ENCODE assay signal across 13 cellular contexts in genomic region chr13:113013878-113014751, GRCh38.
"Had no signal": no experiment of that assay in that cellular context is flagged by ENCODE, and none has a peak within 500 bp of the region (broad histone marks: within the 10 kb centered on the region; RNA-seq: fewer than 3 reads in every experiment).

No MANE protein-coding gene starts in this region.

- H3K36me3 ChIP-seq: brain microvascular endothelial cell, neutrophil, sigmoid colon had no signal

- FAIRE-seq: endometrium, frontal cortex, kidney had no signal

- H3K27me3 ChIP-seq: brain microvascular endothelial cell had no signal

- DNase-seq: activated CD4-positive, alpha-beta memory T cell treated with anti-CD3 and anti-CD28 coated beads for 36 hours; activated CD4-positive, alpha-beta T cell treated with anti-CD3 and anti-CD28 coated beads for 1 hour; activated gamma-delta T cell treated with Interleukin-2 at 50 U/mL for 16 hours; activated naive CD8-positive, alpha-beta T cell treated with anti-CD3 and anti-CD28 coated beads for 36 hours; activated T-cell treated with anti-CD3 and anti-CD28 coated beads, Interleukin-2, amount 50 U/mL, for 48 hours; brain microvascular endothelial cell; sigmoid colon; stimulated activated CD4-positive, alpha-beta T cell treated with anti-CD3 and anti-CD28 coated beads, Interleukin-12 subunit alpha, Interleukin-12 subunit beta, amount 100 ng/mL, for 4 hours; stimulated activated naive CD4-positive, alpha-beta T cell had no signal

- H3K4me3 ChIP-seq: sigmoid colon had no signal

- H3K4me1 ChIP-seq: sigmoid colon had no signal

- H3K9me3 ChIP-seq: neutrophil, sigmoid colon had no signal

- H3K27ac ChIP-seq: brain microvascular endothelial cell, neutrophil, sigmoid colon had no signal
